ENCODE assay signal across 21 cellular contexts in the genomic region with DNA sequence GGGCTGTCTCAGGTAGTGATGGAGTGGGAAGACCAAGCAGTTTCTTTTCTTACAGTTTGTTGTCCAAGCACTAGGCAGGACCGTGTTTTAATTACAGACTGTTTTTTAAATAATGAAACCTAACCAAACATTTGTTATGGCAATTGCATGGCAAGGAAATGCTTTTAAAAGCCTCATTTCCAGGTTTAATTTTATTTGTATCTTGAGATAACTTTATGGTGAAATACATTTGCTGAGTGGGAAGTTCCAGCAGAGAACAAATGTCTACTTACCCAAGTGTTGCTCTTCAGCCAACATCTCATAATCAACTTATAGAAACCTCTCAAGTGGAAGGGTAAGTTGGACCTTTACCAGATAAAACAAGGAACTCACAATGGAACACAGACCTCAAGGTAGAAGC. TPM values are rescaled to one million over a fixed set of nuclear protein-coding genes. Genes with fewer than 3 reads are reported as not detected.
DNase-seq lines count a peak whose midpoint lies in the region; FAIRE-seq and TF ChIP-seq lines count a peak whose summit lies in the region.
"Had no signal": no experiment of that assay in that cellular context is flagged by ENCODE, and none has a peak within 500 bp of the region (broad histone marks: within the 10 kb centered on the region; RNA-seq: fewer than 3 reads in every experiment).

No MANE protein-coding gene starts in this region.

- H3K27ac Mint-ChIP-seq in mesothelial cell of epicardium, result peak overlapping the region; percentile 7
- H3K27ac Mint-ChIP-seq: CD4-positive, alpha-beta memory T cell had no signal

- no peaks in the 10 kb centered on the region for H3K79me2 ChIP-seq in KMS-11 (ENCODE audit: insufficient read depth, low read depth)

- peaks cover 4% of the 10 kb centered on the region for H3K9me3 Mint-ChIP-seq in mesothelial cell of epicardium

- H3K36me3 Mint-ChIP-seq in mesothelial cell of epicardium, result no peaks in the 10 kb centered on the region
- H3K36me3 Mint-ChIP-seq: CD4-positive, alpha-beta memory T cell had no signal

- H2AFZ ChIP-seq in KMS-11 (ENCODE audit: low read depth), result 0 out of 2 replicates have a peak overlapping the region, but pooled peaks have one; percentile 2

- no peaks in the 10 kb centered on the region for H3K27me3 Mint-ChIP-seq in mesothelial cell of epicardium (ENCODE audit: low read depth)

- no peaks in the 10 kb centered on the region for H3K27me3 ChIP-seq in KMS-11 (ENCODE audit: insufficient read depth, low read depth)
- no peaks in the 10 kb centered on the region for H3K27me3 ChIP-seq in esophagus muscularis mucosa
- H3K27me3 ChIP-seq: BLaER1 treated with 17β-estradiol and CSF1 and Interleukin-3, amounts not matched to agents 10 nM and 100 nM had no signal

- TF ChIP-seq CTCF in KMS-11 (conservative IDR thresholded peaks at IDR 0.05; ENCODE audit: low read depth, low read length), result no peak
- no peak for TF ChIP-seq CTCF in astrocyte of the spinal cord (IDR thresholded peaks at IDR 0.05; ENCODE audit: low read depth, low read length)
- TF ChIP-seq CTCF in mesothelial cell of epicardium (IDR thresholded peaks at IDR 0.05; ENCODE audit: unreplicated experiment), result no peak
- no peak for TF ChIP-seq CTCF in esophagus muscularis mucosa (IDR thresholded peaks at IDR 0.05)

- H3K4me3 Mint-ChIP-seq in mesothelial cell of epicardium, result no peak overlapping the region
- H3K4me3 Mint-ChIP-seq: CD4-positive, alpha-beta memory T cell had no signal

- 77% methylated on average over 1 of the region's 1 CpG for WGBS in esophagus muscularis mucosa

- TF ChIP-seq POLR2A in GM12891 (IDR thresholded peaks at IDR 0.05; ENCODE audit: low read depth, low read length) (no peak), esophagus muscularis mucosa (IDR thresholded peaks at IDR 0.05; ENCODE audit: low read depth) (no peak)

- no peak for TF ChIP-seq EP300 in esophagus muscularis mucosa (IDR thresholded peaks at IDR 0.05)

- intact Hi-C loops in esophagus muscularis mucosa (cut with DNase I), result no loop called here

- H3K4me1 ChIP-seq in KMS-11 (ENCODE audit: low read depth, poor library complexity, severe bottlenecking), result peaks cover 50% of the 10 kb centered on the region
- H3K4me1 ChIP-seq in esophagus muscularis mucosa, result peaks cover 0 to 9% (median 7%) of the 10 kb centered on the region in 4 donors

- H3K9me3 ChIP-seq in esophagus muscularis mucosa, result no peaks in the 10 kb centered on the region
- H3K9me3 ChIP-seq: BLaER1 treated with 17β-estradiol and CSF1 and Interleukin-3, amounts not matched to agents 10 nM and 100 nM had no signal

- H3K27ac ChIP-seq in KMS-11 (peak overlapping the region; percentile 44), esophagus muscularis mucosa (replicated peaks in 1 of 4) (no peak overlapping the region)
- H3K27ac ChIP-seq: 22Rv1; BLaER1 treated with 17β-estradiol and CSF1 and Interleukin-3, amounts not matched to agents 10 nM and 100 nM had no signal

- DNase-seq in DMS79 treated with DMSO at 0.1 percent for 48 hours (lab: John Stamatoyannopoulos, UW) (peak; percentile 8), DMS79 (lab: John Stamatoyannopoulos, UW) (no peak), astrocyte of the spinal cord (ENCODE audit: low read depth, low spot score) (peak; percentile 12), mesothelial cell of epicardium (ENCODE audit: low spot score in 2 of 2, unreplicated experiment in 2 of 2) (no peak), GM12891 (ENCODE audit: insufficient read length, low spot score) (no peak), retina (no peak), esophagus muscularis mucosa (ENCODE audit: extremely low spot score) (no peak)
- DNase-seq: CD4-positive, alpha-beta memory T cell; DMS153; GDM1; NCI-H1105; NCI-H146; NCI-H2029; NCI-H2171; NCI-H526; PC-3; SHP77 had no signal

- no peak for FAIRE-seq in GM12891 (lab: Jason Lieb, UNC)
- FAIRE-seq: H54 had no signal

- peaks cover 26% of the 10 kb centered on the region for H3K4me1 Mint-ChIP-seq in mesothelial cell of epicardium
- H3K4me1 Mint-ChIP-seq: CD4-positive, alpha-beta memory T cell had no signal

- H3K9ac ChIP-seq in KMS-11, result no peak overlapping the region
- H3K9ac ChIP-seq: BLaER1 treated with 17β-estradiol and CSF1 and Interleukin-3, amounts not matched to agents 10 nM and 100 nM had no signal

- no peaks in the 10 kb centered on the region for H4K20me1 ChIP-seq in KMS-11 (ENCODE audit: insufficient read depth)
- H4K20me1 ChIP-seq: BLaER1 treated with 17β-estradiol and CSF1 and Interleukin-3, amounts not matched to agents 10 nM and 100 nM had no signal

- H3K36me3 ChIP-seq in KMS-11 (ENCODE audit: insufficient read depth) (no peaks in the 10 kb centered on the region), esophagus muscularis mucosa (no peaks in the 10 kb centered on the region)
- H3K36me3 ChIP-seq: BLaER1 treated with 17β-estradiol and CSF1 and Interleukin-3, amounts not matched to agents 10 nM and 100 nM had no signal

- H3K4me3 ChIP-seq in KMS-11 (IDR thresholded peaks at IDR 0.05; ENCODE audit: insufficient read depth, low read depth, low read length) (no peak overlapping the region), astrocyte of the spinal cord (ENCODE audit: low read depth, low read length) (no peak overlapping the region), esophagus muscularis mucosa (no peak overlapping the region)
- H3K4me3 ChIP-seq: BLaER1 treated with 17β-estradiol and CSF1 and Interleukin-3, amounts not matched to agents 10 nM and 100 nM had no signal

- peak overlapping the region; percentile 67 for H3K4me2 ChIP-seq in KMS-11

- in situ Hi-C loops in astrocyte of the spinal cord (cut with HindIII; ENCODE audit: low sequenced_read_pairs), result no loop called here

TF ChIP-seq in GM12891, 5 proteins besides CTCF, POLR2A, EP300 and RAD21:
- no peak for TF ChIP-seq POU2F2 (IDR thresholded peaks at IDR 0.05; ENCODE audit: low read depth, low read length)
- TF ChIP-seq TAF1 (IDR thresholded peaks at IDR 0.05; ENCODE audit: low read depth, low read length), result no peak
- TF ChIP-seq POLR2AphosphoS5 (IDR thresholded peaks at IDR 0.05; ENCODE audit: low read depth, low read length), result no peak
- TF ChIP-seq SPI1 (IDR thresholded peaks at IDR 0.05; ENCODE audit: low read depth, low read length), result no peak
- no peak for TF ChIP-seq PAX5 (IDR thresholded peaks at IDR 0.05; ENCODE audit: insufficient read depth, low read length, severe bottlenecking)

RNA-seq across cellular contexts. Expression of a gene that starts 11.8 kb away (rescaled TPM):
- total RNA-seq in mesothelial cell of epicardium (41.7 to 43.1 TPM (median 42.1 TPM) in 3 replicates), esophagus muscularis mucosa (10 to 100 TPM; 24.1 to 40.9 (median 28.1) TPM)
- 11.6 TPM for polyA plus RNA-seq in GM12891 (2012; ENCODE audit: low read depth, missing spikeins)

Comparison
In these comparisons a context has a peak if more than half of its experiments do, and no peak if none do; other contexts are left out.
1. DNase-seq: peak in DMS79 treated with DMSO at 0.1 percent for 48 hours (single experiment) and astrocyte of the spinal cord (single experiment); none in DMS79 (single experiment), mesothelial cell of epicardium (0 of 2), GM12891 (single experiment), retina (single experiment) and esophagus muscularis mucosa (single experiment).